Comparison of ENCODE assay signal across 1 cellular context in genomic region chr10:3169271-3169670, GRCh38.
TF ChIP-seq lines count a peak whose summit lies in the region.

No MANE protein-coding gene starts in this region.

TF ChIP-seq in H1, 55 proteins besides CTCF, POLR2A, EP300 and RAD21 (continued from another document):
- TF ChIP-seq RBBP5 (IDR thresholded peaks at IDR 0.05; ENCODE audit: borderline replicate concordance, low read depth, low read length) = no peak
